Comparison of ENCODE assay signal across 2 cellular contexts in genomic region chr7:111571720-111572119, GRCh38.
A peak's percentile ranks its signal among the peaks of the same experiment; 100 is the strongest.
TF ChIP-seq lines count a peak whose summit lies in the region.

No MANE protein-coding gene starts in this region.

TF ChIP-seq in HepG2, 621 proteins besides CTCF, POLR2A, EP300 and RAD21:
- TF ChIP-seq XBP1 (CRISPR knock-in tag; IDR thresholded peaks at IDR 0.05) (no peak), ZNF160 (CRISPR knock-in tag; IDR thresholded peaks at IDR 0.05) (peak; percentile 98), NR3C1 (CRISPR knock-in tag; IDR thresholded peaks at IDR 0.05) (no peak)

TF ChIP-seq in K562, 482 proteins besides CTCF, POLR2A, EP300 and RAD21:
- TF ChIP-seq TRIM24 (IDR thresholded peaks at IDR 0.05): peak in 1 of 2 experiments; percentile 79; a peak in 2 of 4 replicates
- TF ChIP-seq, protein P1, sequence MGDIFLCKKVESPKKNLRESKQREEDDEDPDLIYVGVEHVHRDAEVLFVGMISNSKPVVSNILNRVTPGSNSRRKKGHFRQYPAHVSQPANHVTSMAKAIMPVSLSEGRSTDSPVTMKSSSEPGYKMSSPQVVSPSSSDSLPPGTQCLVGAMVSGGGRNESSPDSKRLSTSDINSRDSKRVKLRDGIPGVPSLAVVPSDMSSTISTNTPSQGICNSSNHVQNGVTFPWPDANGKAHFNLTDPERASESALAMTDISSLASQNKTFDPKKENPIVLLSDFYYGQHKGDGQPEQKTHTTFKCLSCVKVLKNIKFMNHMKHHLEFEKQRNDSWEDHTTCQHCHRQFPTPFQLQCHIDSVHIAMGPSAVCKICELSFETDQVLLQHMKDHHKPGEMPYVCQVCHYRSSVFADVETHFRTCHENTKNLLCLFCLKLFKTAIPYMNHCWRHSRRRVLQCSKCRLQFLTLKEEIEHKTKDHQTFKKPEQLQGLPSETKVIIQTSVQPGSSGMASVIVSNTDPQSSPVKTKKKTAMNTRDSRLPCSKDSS (IDR thresholded peaks at IDR 0.05; ENCODE audit: low read depth, partially characterized antibody): peak; percentile 77
- peak; percentile 61; the same call in 1 of the 2 replicates for TF ChIP-seq MBD1 (CRISPR knock-in tag; IDR thresholded peaks at IDR 0.05)
- TF ChIP-seq ZNF431 (CRISPR knock-in tag; IDR thresholded peaks at IDR 0.05): no peak
- no peak for TF ChIP-seq ZNF57 (CRISPR knock-in tag; IDR thresholded peaks at IDR 0.05)
- TF ChIP-seq CBX3 (IDR thresholded peaks at IDR 0.05; ENCODE audit: borderline replicate concordance in 1 of 2, low read length in 2 of 2): peak in 1 of 2 experiments; percentile 96; a peak in 2 of 3 replicates
- TF ChIP-seq ZNF184 (CRISPR knock-in tag; IDR thresholded peaks at IDR 0.05): no peak
- peak; percentile 98 for TF ChIP-seq TRIM28 (IDR thresholded peaks at IDR 0.05)
- TF ChIP-seq HLTF (IDR thresholded peaks at IDR 0.05): peak; percentile 87; the same call in 1 of the 2 replicates
- TF ChIP-seq, protein P2, sequence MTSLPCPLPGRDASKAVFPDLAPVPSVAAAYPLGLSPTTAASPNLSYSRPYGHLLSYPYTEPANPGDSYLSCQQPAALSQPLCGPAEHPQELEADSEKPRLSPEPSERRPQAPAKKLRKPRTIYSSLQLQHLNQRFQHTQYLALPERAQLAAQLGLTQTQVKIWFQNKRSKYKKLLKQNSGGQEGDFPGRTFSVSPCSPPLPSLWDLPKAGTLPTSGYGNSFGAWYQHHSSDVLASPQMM (CRISPR knock-in tag; IDR thresholded peaks at IDR 0.05): no peak
- peak; percentile 25; the same call in 1 of the 2 replicates for TF ChIP-seq ZEB2 (IDR thresholded peaks at IDR 0.05)
